In genomic region chr20:34676642-34677373, GRCh38 we compare ENCODE assay signal across 8 cellular contexts. TPM values are rescaled to one million over a fixed set of nuclear protein-coding genes. Genes with fewer than 3 reads are reported as not detected.
DNase-seq lines count a peak whose midpoint lies in the region; ATAC-seq and TF ChIP-seq lines count a peak whose summit lies in the region.

Gene PIGU, minus strand, starts transcription at chr20:34677092. Its CDS starts 7 bp downstream, at chr20:34677085.

- peak within 1 kb of the TSS; percentile 75 to 91 for H3K4me3 ChIP-seq in right atrium auricular region
- H3K4me3 ChIP-seq in vagina, result peak within 1 kb of the TSS; percentile 85 to 87

- TF ChIP-seq POLR2A in GM15510 (IDR thresholded peaks at IDR 0.05; ENCODE audit: borderline replicate concordance, extremely low read depth, insufficient read length) (peak; percentile 58), vagina (IDR thresholded peaks at IDR 0.05) (no peak)

- peak in 1 of 2 donors; percentile 38 for TF ChIP-seq CTCF in right atrium auricular region (IDR thresholded peaks at IDR 0.05)
- TF ChIP-seq CTCF in vagina (IDR thresholded peaks at IDR 0.05), result peak in 1 of 3 experiments; percentile 29

- H3K4me1 Mint-ChIP-seq in T-helper 17 cell, result peaks cover 18% of the 10 kb centered on the region

- peak within 1 kb of the TSS; percentile 84 for H3K27ac Mint-ChIP-seq in T-helper 17 cell

- no peaks in the 10 kb centered on the region for H3K36me3 ChIP-seq in right atrium auricular region
- H3K36me3 ChIP-seq in vagina, result no peaks in the 10 kb centered on the region

- no peaks in the 10 kb centered on the region for H3K27me3 Mint-ChIP-seq in T-helper 17 cell

- DNase-seq in NCI-H1694 treated with DMSO at 0.1 percent for 48 hours (lab: John Stamatoyannopoulos, UW) (peak; percentile 90), T-helper 17 cell (peak; percentile 92 to 94 (median 93)), right atrium auricular region (ENCODE audit: low spot score) (peak; percentile 92), pulmonary artery endothelial cell (ENCODE audit: low read depth, low spot score) (peak; percentile 88), vagina (ENCODE audit: extremely low spot score in 2 of 2) (peak in 1 of 2 donors; percentile 90)

- H3K4me1 ChIP-seq in right atrium auricular region, result peaks cover 0 to 15% of the 10 kb centered on the region in 2 donors
- H3K4me1 ChIP-seq in vagina, result peaks cover 21% of the 10 kb centered on the region

- intact Hi-C loops in vagina (cut with DNase I), result no loop called here

- H3K36me3 Mint-ChIP-seq in T-helper 17 cell (ENCODE audit: low read depth), result no peaks in the 10 kb centered on the region

- H3K27ac ChIP-seq in angular gyrus (ENCODE audit: low read depth, low read length), result peak within 1 kb of the TSS; percentile 48
- peak within 1 kb of the TSS; percentile 71 to 81 for H3K27ac ChIP-seq in right atrium auricular region
- peak within 1 kb of the TSS; percentile 79 for H3K27ac ChIP-seq in vagina

- H3K9me3 ChIP-seq in T-helper 17 cell (ENCODE audit: control insufficient read depth, low read length, poor library complexity, severe bottlenecking) (no peaks in the 10 kb centered on the region), right atrium auricular region (no peaks in the 10 kb centered on the region), vagina (no peaks in the 10 kb centered on the region)

- H3K4me3 Mint-ChIP-seq in T-helper 17 cell, result peak within 1 kb of the TSS; percentile 98

- ATAC-seq in HG02885 (IDR thresholded peaks at IDR 0.05; ENCODE audit: poor library complexity, unreplicated experiment) (peak; percentile 96), T-helper 17 cell (peak; percentile 97)

- H3K27me3 ChIP-seq in right atrium auricular region (no peaks in the 10 kb centered on the region), vagina (no peaks in the 10 kb centered on the region)

RNA-seq across cellular contexts. Expression of gene PIGU, which starts in this region (rescaled TPM):
- total RNA-seq in T-helper 17 cell (10 to 100 TPM in 1 of 2 donors, 1 to 10 TPM in 1; 8.4 to 10.2 TPM), right atrium auricular region (10 to 100 TPM; 16.6 to 17.7 TPM), pulmonary artery endothelial cell (6.3 and 9.6 TPM in 2 replicates), vagina (12.3 TPM)
